18 cellular contexts compared by ENCODE assay signal in the genomic region with DNA sequence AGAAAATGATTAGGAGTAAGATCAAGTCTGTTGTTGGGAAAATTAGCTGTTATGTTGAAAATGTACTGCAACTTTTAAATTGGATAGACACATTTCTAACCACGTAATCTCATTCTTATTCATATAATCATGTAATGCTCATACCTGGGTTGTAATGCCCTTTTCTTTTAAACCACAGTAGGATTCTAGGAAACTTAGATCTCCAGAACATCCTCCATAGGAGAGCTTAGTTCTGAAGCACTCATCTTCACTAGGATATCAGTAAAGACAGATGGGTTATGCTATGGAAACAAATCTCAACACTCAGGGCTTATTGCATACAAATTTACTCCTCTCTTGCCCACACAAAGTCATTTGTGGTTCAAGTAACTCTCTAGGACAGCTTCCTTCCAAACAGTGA. TPM values are rescaled to one million over a fixed set of nuclear protein-coding genes. Genes with fewer than 3 reads are reported as not detected.
DNase-seq lines count a peak whose midpoint lies in the region; ATAC-seq and TF ChIP-seq lines count a peak whose summit lies in the region.
"Had no signal": no experiment of that assay in that cellular context is flagged by ENCODE, and none has a peak within 500 bp of the region (broad histone marks: within the 10 kb centered on the region; RNA-seq: fewer than 3 reads in every experiment).

No MANE protein-coding gene starts in this region.

- no peaks in the 10 kb centered on the region for H3K9me3 ChIP-seq in mesenchymal stem cell (ENCODE audit: control insufficient read depth, low read length)
- H3K9me3 ChIP-seq: BLaER1 treated with 17β-estradiol and CSF1 and Interleukin-3, amounts not matched to agents 10 nM and 100 nM; MG63; Peyer's patch had no signal

- H3K4me1 ChIP-seq in mesenchymal stem cell (ENCODE audit: control insufficient read depth, insufficient read depth, low read depth, low read length) = no peaks in the 10 kb centered on the region
- H3K4me1 ChIP-seq: Peyer's patch had no signal

- no peak overlapping the region for H4K91ac ChIP-seq in mesenchymal stem cell (ENCODE audit: low read length)

- H3K79me1 ChIP-seq in mesenchymal stem cell (replicated peaks; ENCODE audit: low read length, poor library complexity, severe bottlenecking) = no peaks in the 10 kb centered on the region

- no peak for DNase-seq in T-helper 2 cell treated with Interferon-gamma antibody and Interleukin-4, amounts not matched to agents 5 μg/mL and 100 μg/mL, for 36 hours (ENCODE audit: low spot score)
- DNase-seq in T-helper 2 cell (no peak), natural killer cell (no peak), mesenchymal stem cell (no peak), DMS114 treated with DMSO at 0.1 percent for 48 hours (lab: John Stamatoyannopoulos, UW; ENCODE audit: unreplicated experiment) (no peak), GOT3 (lab: John Stamatoyannopoulos, UW) (no peak)
- no peak for DNase-seq in natural killer cell treated with Interleukin-12 subunit alpha and Interleukin-12 subunit beta and Interleukin-15 and Interleukin-18, amount 100 ng/mL, for 72 hours (ENCODE audit: low spot score)
- DNase-seq: DMS153, EL, H7, MG63, NCI-H1092 treated with DMSO at 0.1 percent for 48 hours, NCI-H1694, NCI-H2107, Peyer's patch had no signal

- ATAC-seq in natural killer cell treated with Interleukin-12 subunit alpha and Interleukin-12 subunit beta and Interleukin-15 and Interleukin-18, amount 100 ng/mL, for 72 hours = peak in 1 of 2 donors; percentile 65
- ATAC-seq in natural killer cell (no peak), GM18907 (IDR thresholded peaks at IDR 0.05; ENCODE audit: unreplicated experiment) (no peak)

- peak overlapping the region; percentile 3 for H3K4me3 Mint-ChIP-seq in T-helper 2 cell treated with Interferon-gamma antibody and Interleukin-4, amounts not matched to agents 5 μg/mL and 100 μg/mL, for 36 hours
- peak overlapping the region; percentile 31 for H3K4me3 Mint-ChIP-seq in natural killer cell treated with Interleukin-12 subunit alpha and Interleukin-12 subunit beta and Interleukin-15 and Interleukin-18, amount 100 ng/mL, for 72 hours
- no peak overlapping the region for H3K4me3 Mint-ChIP-seq in natural killer cell

- no peak overlapping the region for H3K27ac ChIP-seq in mesenchymal stem cell (ENCODE audit: low read length, poor library complexity, severe bottlenecking)
- H3K27ac ChIP-seq: 22Rv1; BLaER1 treated with 17β-estradiol and CSF1 and Interleukin-3, amounts not matched to agents 10 nM and 100 nM; Peyer's patch had no signal

- no peak overlapping the region for H3K4ac ChIP-seq in mesenchymal stem cell (ENCODE audit: low read depth in 1 of 2, low read length in 2 of 2)

- no peak overlapping the region for H3K4me3 ChIP-seq in mesenchymal stem cell (ENCODE audit: insufficient read depth in 1 of 2, low read depth in 1 of 2, low read length in 2 of 2)
- H3K4me3 ChIP-seq: BLaER1 treated with 17β-estradiol and CSF1 and Interleukin-3, amounts not matched to agents 10 nM and 100 nM; MG63; Peyer's patch had no signal

- H4K8ac ChIP-seq in mesenchymal stem cell (ENCODE audit: low read length) = no peak overlapping the region

- H3K4me1 Mint-ChIP-seq in T-helper 2 cell treated with Interferon-gamma antibody and Interleukin-4, amounts not matched to agents 5 μg/mL and 100 μg/mL, for 36 hours (ENCODE audit: low read depth) = peaks cover 35% of the 10 kb centered on the region
- H3K4me1 Mint-ChIP-seq in natural killer cell treated with Interleukin-12 subunit alpha and Interleukin-12 subunit beta and Interleukin-15 and Interleukin-18, amount 100 ng/mL, for 72 hours (ENCODE audit: low read depth in 2 of 2) = peaks cover 0 to 24% of the 10 kb centered on the region in 2 donors
- no peaks in the 10 kb centered on the region for H3K4me1 Mint-ChIP-seq in natural killer cell

- no peak overlapping the region for H2BK12ac ChIP-seq in mesenchymal stem cell (ENCODE audit: low read length in 2 of 2)

- no peak overlapping the region for H3K4me2 ChIP-seq in mesenchymal stem cell (ENCODE audit: low read length, poor library complexity, severe bottlenecking)
- H3K4me2 ChIP-seq: BLaER1 treated with 17β-estradiol and CSF1 and Interleukin-3, amounts not matched to agents 10 nM and 100 nM had no signal

- peak overlapping the region; percentile 20 for H3K9ac ChIP-seq in mesenchymal stem cell (ENCODE audit: low read length)
- H3K9ac ChIP-seq: BLaER1 treated with 17β-estradiol and CSF1 and Interleukin-3, amounts not matched to agents 10 nM and 100 nM had no signal

- H3K27me3 Mint-ChIP-seq in T-helper 2 cell treated with Interferon-gamma antibody and Interleukin-4, amounts not matched to agents 5 μg/mL and 100 μg/mL, for 36 hours (ENCODE audit: low read depth) = no peaks in the 10 kb centered on the region
- peaks cover 0 to 6% of the 10 kb centered on the region in 2 donors for H3K27me3 Mint-ChIP-seq in natural killer cell treated with Interleukin-12 subunit alpha and Interleukin-12 subunit beta and Interleukin-15 and Interleukin-18, amount 100 ng/mL, for 72 hours
- peaks cover 0 to 3% of the 10 kb centered on the region in 2 donors for H3K27me3 Mint-ChIP-seq in natural killer cell (ENCODE audit: low read depth in 2 of 2)

- no peak overlapping the region for H3K27ac Mint-ChIP-seq in T-helper 2 cell treated with Interferon-gamma antibody and Interleukin-4, amounts not matched to agents 5 μg/mL and 100 μg/mL, for 36 hours
- peak overlapping the region in 1 of 2 donors; percentile 24 for H3K27ac Mint-ChIP-seq in natural killer cell treated with Interleukin-12 subunit alpha and Interleukin-12 subunit beta and Interleukin-15 and Interleukin-18, amount 100 ng/mL, for 72 hours
- H3K27ac Mint-ChIP-seq in natural killer cell = no peak overlapping the region

- no peak overlapping the region for H2BK15ac ChIP-seq in mesenchymal stem cell (ENCODE audit: low read depth, poor library complexity, severe bottlenecking)

- H3K36me3 ChIP-seq in mesenchymal stem cell (ENCODE audit: control insufficient read depth in 1 of 2, insufficient read depth in 2 of 2, low read depth in 1 of 2, low read length in 2 of 2) = no peaks in the 10 kb centered on the region
- H3K36me3 ChIP-seq: BLaER1 treated with 17β-estradiol and CSF1 and Interleukin-3, amounts not matched to agents 10 nM and 100 nM; MG63; Peyer's patch had no signal

- H3K18ac ChIP-seq in mesenchymal stem cell (ENCODE audit: low read depth in 1 of 2, low read length in 2 of 2) = no peak overlapping the region

- no peak overlapping the region for H2AFZ ChIP-seq in mesenchymal stem cell (ENCODE audit: low read depth, low read length)

- no peak overlapping the region for H2BK120ac ChIP-seq in mesenchymal stem cell (ENCODE audit: low read depth, low read length)

- H3K27me3 ChIP-seq in mesenchymal stem cell (ENCODE audit: control insufficient read depth in 1 of 2, insufficient read depth in 1 of 2, low read length in 2 of 2) = no peaks in the 10 kb centered on the region
- H3K27me3 ChIP-seq: BLaER1 treated with 17β-estradiol and CSF1 and Interleukin-3, amounts not matched to agents 10 nM and 100 nM; MG63; Peyer's patch had no signal

- no peaks in the 10 kb centered on the region for H3K36me3 Mint-ChIP-seq in T-helper 2 cell treated with Interferon-gamma antibody and Interleukin-4, amounts not matched to agents 5 μg/mL and 100 μg/mL, for 36 hours (ENCODE audit: low read depth)
- H3K36me3 Mint-ChIP-seq in natural killer cell treated with Interleukin-12 subunit alpha and Interleukin-12 subunit beta and Interleukin-15 and Interleukin-18, amount 100 ng/mL, for 72 hours = no peaks in the 10 kb centered on the region
- H3K36me3 Mint-ChIP-seq in natural killer cell = no peaks in the 10 kb centered on the region

- no peak overlapping the region for H2AK5ac ChIP-seq in mesenchymal stem cell (ENCODE audit: low read length, severe bottlenecking)

- no peak overlapping the region for H3K23ac ChIP-seq in mesenchymal stem cell (ENCODE audit: low read length in 2 of 2)

- intact Hi-C loops in natural killer cell (cut with micrococcal nuclease) = no loop called here

- H3K9me3 Mint-ChIP-seq in T-helper 2 cell treated with Interferon-gamma antibody and Interleukin-4, amounts not matched to agents 5 μg/mL and 100 μg/mL, for 36 hours = no peaks in the 10 kb centered on the region
- H3K9me3 Mint-ChIP-seq in natural killer cell treated with Interleukin-12 subunit alpha and Interleukin-12 subunit beta and Interleukin-15 and Interleukin-18, amount 100 ng/mL, for 72 hours = no peaks in the 10 kb centered on the region
- no peaks in the 10 kb centered on the region for H3K9me3 Mint-ChIP-seq in natural killer cell

- H3K14ac ChIP-seq in mesenchymal stem cell (ENCODE audit: low read length in 2 of 2) = no peak overlapping the region

- no peak for TF ChIP-seq CTCF in natural killer cell (IDR thresholded peaks at IDR 0.05)

- no peak overlapping the region for H2BK5ac ChIP-seq in mesenchymal stem cell (ENCODE audit: low read depth, low read length, poor library complexity, severe bottlenecking)

- WGBS in mesenchymal stem cell = no CpG with 5 or more reads among the region's 1 CpG

RNA-seq across cellular contexts. Expression of a gene that starts 34.8 kb away (rescaled TPM):
- total RNA-seq in natural killer cell treated with Interleukin-12 subunit alpha and Interleukin-12 subunit beta and Interleukin-15 and Interleukin-18, amount 100 ng/mL, for 72 hours = 10 to 100 TPM; 26.4 to 37.0 TPM
- total RNA-seq in natural killer cell = 1,000 to 10,000 TPM in 1 of 3 donors, 100 to 1,000 TPM in 2; 362 to 1,065 (median 419) TPM
- 429 TPM for polyA plus RNA-seq in mesenchymal stem cell (2013, experiment 1 of 2)
- polyA plus RNA-seq in mesenchymal stem cell (2013, experiment 2 of 2) = 429 TPM

Comparison
In these comparisons a context has a peak if more than half of its experiments do, and no peak if none do; other contexts are left out.
1. RNA of a gene that starts 34.8 kb away (total RNA-seq): 362 to 1,065 TPM in natural killer cell; 26.4 to 37.0 TPM in natural killer cell treated with Interleukin-12 subunit alpha and Interleukin-12 subunit beta and Interleukin-15 and Interleukin-18, amount 100 ng/mL, for 72 hours; every median in the first group is over 4 times any median in the second.